19 cellular contexts compared by ENCODE assay signal in genomic region chr20:37688093-37688492, GRCh38.
"Had no signal": no experiment of that assay in that cellular context is flagged by ENCODE, and none has a peak within 500 bp of the region (broad histone marks: within the 10 kb centered on the region; RNA-seq: fewer than 3 reads in every experiment).

No MANE protein-coding gene starts in this region.

- H3K4me1 ChIP-seq: Peyer's patch had no signal

- H3K4me3 ChIP-seq: cardiac muscle cell, Peyer's patch had no signal

- DNase-seq: activated CD4-positive, alpha-beta T cell treated with anti-CD3 and anti-CD28 coated beads for 4 hours; activated CD8-positive, alpha-beta memory T cell treated with anti-CD3 and anti-CD28 coated beads, Interleukin-2, amount 50 U/mL, for 4 hours; activated CD8-positive, alpha-beta T cell treated with anti-CD3 and anti-CD28 coated beads for 36 hours; activated gamma-delta T cell treated with Interleukin-2 at 50 U/mL for 16 hours; activated naive CD4-positive, alpha-beta T cell treated with anti-CD3 and anti-CD28 coated beads, Interleukin-2, amount 10 ng/mL, durations not matched to agents 7 days and 5 days; activated naive CD8-positive, alpha-beta T cell treated with anti-CD3 and anti-CD28 coated beads for 36 hours; activated T-cell treated with anti-CD3 and anti-CD28 coated beads, Interleukin-2, amount 50 U/mL, for 1 hour; brain microvascular endothelial cell; KG1; NCI-H1092; NCI-H1694 treated with DMSO at 0.1 percent for 48 hours; NCI-H2029 treated with DMSO at 0.1 percent for 48 hours; NCI-H2227 treated with DMSO at 0.1 percent for 48 hours; NCI-H446 treated with DMSO at 0.1 percent for 48 hours; NCI-H524 treated with DMSO at 0.1 percent for 48 hours; Peyer's patch; SHP77 had no signal

- H3K9me3 ChIP-seq: Peyer's patch had no signal

- H3K27me3 ChIP-seq: Peyer's patch had no signal

- H3K36me3 ChIP-seq: brain microvascular endothelial cell, cardiac muscle cell, Peyer's patch had no signal

- H3K27ac ChIP-seq: brain microvascular endothelial cell, cardiac muscle cell, Peyer's patch, RWPE1 had no signal
